In genomic region chr2:197805598-197806316, GRCh38 we compare ENCODE assay signal across 9 cellular contexts. TPM values are rescaled to one million over a fixed set of nuclear protein-coding genes. Genes with fewer than 3 reads are reported as not detected.
A peak's percentile ranks its signal among the peaks of the same experiment; 100 is the strongest.
DNase-seq lines count a peak whose midpoint lies in the region; ATAC-seq and TF ChIP-seq lines count a peak whose summit lies in the region.
"Had no signal": no experiment of that assay in that cellular context is flagged by ENCODE, and none has a peak within 500 bp of the region (broad histone marks: within the 10 kb centered on the region; RNA-seq: fewer than 3 reads in every experiment).

No MANE protein-coding gene starts in this region.

- peak overlapping the region in 1 of 2 donors; percentile 52 for H3K9ac ChIP-seq in mucosa of rectum (ENCODE audit: low read depth in 1 of 2, low read length in 2 of 2)

- H3K4me3 ChIP-seq in left ventricle myocardium inferior, result peak overlapping the region; percentile 91
- peak overlapping the region; percentile 64 to 68 for H3K4me3 ChIP-seq in mucosa of rectum (ENCODE audit: low read length in 2 of 2)
- peak overlapping the region; percentile 30 to 99 for H3K4me3 ChIP-seq in aorta (ENCODE audit: low read length in 2 of 2)

- H3K36me3 ChIP-seq in left ventricle myocardium inferior, result no peaks in the 10 kb centered on the region
- H3K36me3 ChIP-seq in mucosa of rectum (ENCODE audit: control insufficient read depth in 2 of 2, insufficient read depth in 2 of 2, low read length in 2 of 2), result no peaks in the 10 kb centered on the region
- no peaks in the 10 kb centered on the region for H3K36me3 ChIP-seq in aorta (ENCODE audit: control insufficient read depth in 1 of 2, insufficient read depth in 2 of 2, low read length in 1 of 2)

- WGBS in aorta, 2 donors, result 1 to 2% methylated on average over 11 of the region's 11 CpGs

- H3K27me3 ChIP-seq in left ventricle myocardium inferior (ENCODE audit: low read depth), result no peaks in the 10 kb centered on the region
- H3K27me3 ChIP-seq in mucosa of rectum (ENCODE audit: control insufficient read depth in 2 of 2, insufficient read depth in 2 of 2, low read length in 2 of 2), result peaks cover 7% of the 10 kb centered on the region in 2 donors
- no peaks in the 10 kb centered on the region for H3K27me3 ChIP-seq in aorta (ENCODE audit: control insufficient read depth in 1 of 2, insufficient read depth in 2 of 2, low read length in 1 of 2)

- no peak for ATAC-seq in left cardiac atrium
- ATAC-seq in aorta (ENCODE audit: low FRiP score), result no peak
- no peak for ATAC-seq in HG02938 (IDR thresholded peaks at IDR 0.05; ENCODE audit: unreplicated experiment)

- H3K9me3 ChIP-seq in left ventricle myocardium inferior (replicated peaks), result no peaks in the 10 kb centered on the region
- no peaks in the 10 kb centered on the region for H3K9me3 ChIP-seq in mucosa of rectum (ENCODE audit: control insufficient read depth in 2 of 2, low read length in 2 of 2)
- no peaks in the 10 kb centered on the region for H3K9me3 ChIP-seq in aorta (ENCODE audit: control insufficient read depth, low read length)

- H3K4me1 ChIP-seq in left ventricle myocardium inferior (peaks cover 85% of the 10 kb centered on the region), mucosa of rectum (ENCODE audit: control insufficient read depth in 2 of 2, insufficient read depth in 2 of 2, low read length in 2 of 2) (peaks cover 2 to 4% of the 10 kb centered on the region in 2 donors), aorta (ENCODE audit: control insufficient read depth in 1 of 2, insufficient read depth in 2 of 2, low read length in 2 of 2) (peaks cover 0 to 9% of the 10 kb centered on the region in 2 donors)

- no peak for TF ChIP-seq CTCF in left ventricle myocardium inferior (IDR thresholded peaks at IDR 0.05; ENCODE audit: borderline replicate concordance)

- intact Hi-C loops in left ventricle myocardium inferior (cut with micrococcal nuclease), result loop anchor here (10.0 kb wide), 1 partner anchor 489 kb away; no protein-coding TSS in a partner anchor
- intact Hi-C loops in left cardiac atrium (cut with DNase I), result loop anchor here in 1 of 2 donors (5.0 to 10.0 kb wide), 2 partner anchors 79 to 162 kb away; no protein-coding TSS in a partner anchor
- intact Hi-C loops in aorta (cut with DNase I), result loop anchor here (2.0 to 10.0 kb wide), 4 partner anchors 169 to 491 kb away; no protein-coding TSS in a partner anchor

- H3K27ac ChIP-seq in left ventricle myocardium inferior (replicated peaks) (peak overlapping the region; percentile 85), mucosa of rectum (ENCODE audit: low read depth in 2 of 2, low read length in 2 of 2) (no peak overlapping the region), aorta (ENCODE audit: low read depth in 1 of 2, low read length in 2 of 2) (no peak overlapping the region)

- DNase-seq in left ventricle myocardium inferior (no peak), left cardiac atrium (no peak), cerebellar cortex (ENCODE audit: low spot score) (peak; percentile 46), aorta (no peak), retina (no peak), NCI-H2171 treated with DMSO at 0.1 percent for 48 hours (lab: John Stamatoyannopoulos, UW) (no peak)

RNA-seq across cellular contexts. Expression of gene PLCL1, which starts 1.4 kb away (rescaled TPM):
- 78.6 TPM for total RNA-seq in left ventricle myocardium inferior
- 10 to 100 TPM; 17.7 to 19.1 TPM for total RNA-seq in left cardiac atrium
- total RNA-seq in aorta, result 10 to 100 TPM; 11.6 to 14.8 TPM
- 10 to 100 TPM in 1 of 2 donors, 1 to 10 TPM in 1; 5.1 to 15.7 TPM for polyA plus RNA-seq in aorta

RNA-seq across cellular contexts. Expression of gene BOLL, which starts 20.6 kb away (rescaled TPM):
- not detected for total RNA-seq in left ventricle myocardium inferior
- not detected for total RNA-seq in left cardiac atrium
- not detected for total RNA-seq in aorta
- not detected for polyA plus RNA-seq in aorta
- total RNA-seq: M059J had no signal
